Comparison of ENCODE assay signal across 24 cellular contexts in genomic region chr2:48098539-48098938, GRCh38.
"Had no signal": no experiment of that assay in that cellular context is flagged by ENCODE, and none has a peak within 500 bp of the region (broad histone marks: within the 10 kb centered on the region; RNA-seq: fewer than 3 reads in every experiment).

No MANE protein-coding gene starts in this region.

- H3K27ac ChIP-seq: Peyer's patch, SJSA1, SK-N-MC had no signal

- H3K4me3 ChIP-seq: MG63, Peyer's patch, SJSA1, SK-N-MC had no signal

- H3K9me3 ChIP-seq: Peyer's patch, SJSA1 had no signal

- DNase-seq: IMR-90; Karpas-422; KG1; MG63; NCI-H1092; NCI-H1105 treated with DMSO at 0.1 percent for 48 hours; NCI-H1417 treated with DMSO at 0.1 percent for 48 hours; NCI-H146; NCI-H1694 treated with DMSO at 0.1 percent for 48 hours; NCI-H1930; NCI-H2081; NCI-H2107; NCI-H2227 treated with DMSO at 0.1 percent for 48 hours; NCI-H524; NCI-H69; NCI-H774; NK-92 treated with Interleukin-12 subunit alpha and Interleukin-12 subunit beta, amount 100 ng/mL, for 24 hours; PC-3; Peyer's patch; SIG-M5 had no signal

- H3K36me3 ChIP-seq: MG63, Peyer's patch, SJSA1 had no signal

- H3K4me1 ChIP-seq: Peyer's patch, SJSA1 had no signal

- ATAC-seq: HepG2, PC-3, Right ventricle myocardium inferior had no signal

- H3K27me3 ChIP-seq: MG63, Peyer's patch, SJSA1 had no signal
